11 cellular contexts compared by ENCODE assay signal in genomic region chr9:94913550-94913949, GRCh38.
DNase-seq lines count a peak whose midpoint lies in the region; ATAC-seq and TF ChIP-seq lines count a peak whose summit lies in the region.
"Had no signal": no experiment of that assay in that cellular context is flagged by ENCODE, and none has a peak within 500 bp of the region (broad histone marks: within the 10 kb centered on the region; RNA-seq: fewer than 3 reads in every experiment).

No MANE protein-coding gene starts in this region.

- peak overlapping the region; percentile 62 for H3K27ac ChIP-seq in epithelial cell of prostate
- H3K27ac ChIP-seq: SK-N-MC had no signal

- DNase-seq in DMS153 (lab: John Stamatoyannopoulos, UW) (peak; percentile 49), NCI-H69 (lab: John Stamatoyannopoulos, UW) (peak; percentile 94), epithelial cell of prostate (ENCODE audit: low read depth, low spot score) (no peak), pons (ENCODE audit: low spot score) (peak; percentile 97), cerebellar nuclear complex (lab: John Stamatoyannopoulos, UW) (no peak), H4 (ENCODE audit: low spot score) (no peak), omental fat pad (ENCODE audit: low spot score) (no peak)
- DNase-seq: thyroid gland had no signal

- TF ChIP-seq CTCF in omental fat pad (IDR thresholded peaks at IDR 0.05), result no peak

- ATAC-seq in HG03108 (IDR thresholded peaks at IDR 0.05; ENCODE audit: unreplicated experiment) (no peak), omental fat pad (ENCODE audit: low FRiP score) (no peak)
- ATAC-seq: K562 had no signal

Comparison
In these comparisons a context has a peak if more than half of its experiments do, and no peak if none do; other contexts are left out.
1. DNase-seq: peak in DMS153 (single experiment), NCI-H69 (single experiment) and pons (single experiment); none in epithelial cell of prostate (single experiment), cerebellar nuclear complex (0 of 2), H4 (single experiment) and omental fat pad (single experiment).